8 cellular contexts compared by ENCODE assay signal in the genomic region with DNA sequence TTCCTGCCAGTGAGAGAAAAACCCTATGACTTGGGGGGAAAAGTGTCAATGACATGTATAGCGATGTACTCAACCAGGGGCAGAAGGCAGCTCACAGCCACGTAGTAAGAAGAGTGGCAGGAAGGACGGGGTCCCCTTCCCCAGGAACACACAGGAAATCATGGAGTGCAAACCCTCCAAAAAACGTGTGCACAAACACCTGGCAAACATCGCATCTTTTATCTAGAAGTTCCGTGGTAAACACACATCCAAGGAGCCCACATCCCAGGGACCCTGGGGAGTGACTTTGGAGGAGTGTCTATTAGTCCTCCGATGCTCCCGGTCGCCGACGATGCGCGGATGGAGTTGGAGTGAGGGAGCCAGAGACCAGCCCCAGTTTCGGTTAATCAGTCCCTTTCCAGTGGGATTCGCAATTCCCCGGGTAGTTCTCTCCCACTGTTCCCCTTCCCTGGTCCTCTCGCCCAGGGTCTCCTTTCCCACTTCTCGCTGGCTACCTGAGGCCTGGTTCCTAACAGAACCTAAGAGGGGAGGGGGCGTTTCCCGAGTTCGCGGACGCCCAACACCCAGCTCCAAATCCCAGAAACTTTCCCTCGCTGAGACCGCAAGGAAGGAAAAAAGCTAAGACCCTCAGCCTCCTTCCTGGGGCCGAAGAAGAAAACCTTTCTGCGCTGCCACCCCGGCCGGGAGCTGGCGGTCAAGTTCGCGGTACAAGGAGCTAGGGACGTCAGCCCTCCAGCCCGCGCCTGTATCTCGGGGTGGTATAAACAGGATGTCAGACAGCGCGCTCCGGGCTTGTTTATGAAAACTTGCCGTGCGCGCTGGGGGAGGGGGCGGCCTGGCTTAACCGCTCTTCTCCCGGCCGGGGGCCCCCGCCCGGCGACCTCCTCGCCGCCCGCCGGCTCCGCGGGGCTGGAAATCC. TPM values are rescaled to one million over a fixed set of nuclear protein-coding genes. Genes with fewer than 3 reads are reported as not detected.
DNase-seq lines count a peak whose midpoint lies in the region; ATAC-seq and TF ChIP-seq lines count a peak whose summit lies in the region.

No MANE protein-coding gene starts in this region.

- H3K9me1 ChIP-seq in IMR-90 (ENCODE audit: insufficient read depth, low read length) = peaks cover 7% of the 10 kb centered on the region; the same call in 1 of the 2 replicates

- H2BK20ac ChIP-seq in IMR-90 (ENCODE audit: low read depth, low read length) = no peak overlapping the region

- H3K23ac ChIP-seq in IMR-90 (ENCODE audit: low read depth, low read length) = peak overlapping the region; percentile 97

- H2BK5ac ChIP-seq in IMR-90 (ENCODE audit: low read depth, low read length, poor library complexity, severe bottlenecking) = peak overlapping the region; percentile 91

- ATAC-seq in GM21528 (IDR thresholded peaks at IDR 0.05; ENCODE audit: low FRiP score, unreplicated experiment) (peak; percentile 53), IMR-90 (ENCODE audit: low read depth) (peak; percentile 68), body of pancreas (peak; percentile 51)

- TF ChIP-seq CTCF in IMR-90 (conservative IDR thresholded peaks at IDR 0.05; ENCODE audit: low read depth, low read length) (no peak), body of pancreas (IDR thresholded peaks at IDR 0.05) (no peak), spleen (IDR thresholded peaks at IDR 0.05 in 8 of 11, conservative IDR thresholded peaks at IDR 0.05 in 3 of 11) (no peak)

- in situ Hi-C loops in IMR-90 (cut with MboI; ENCODE audit: low sequenced_read_pairs) = no loop called here

- H2BK120ac ChIP-seq in IMR-90 (ENCODE audit: low read depth, low read length) = peak overlapping the region; percentile 16

- peaks cover 17 to 44% of the 10 kb centered on the region in 2 experiments for H3K79me1 ChIP-seq in IMR-90 (ENCODE audit: low read depth in 1 of 2, low read length in 2 of 2)

- POLR2A ChIA-PET in IMR-90 (lab: Charles Lee; ENCODE audit: unreplicated experiment) = interaction anchor here (0.6 kb wide), 1 partner anchor 72 kb away, joined by 3 read pairs; no protein-coding TSS in a partner anchor

- H3K4ac ChIP-seq in IMR-90 (ENCODE audit: low read depth, low read length) = peak overlapping the region; percentile 82

- H4K20me1 ChIP-seq in IMR-90 (ENCODE audit: insufficient read depth, low read length) = peaks cover 45% of the 10 kb centered on the region

- no peaks in the 10 kb centered on the region for H3K36me3 ChIP-seq in IMR-90 (ENCODE audit: control insufficient read depth, insufficient read depth, low read length)
- no peaks in the 10 kb centered on the region for H3K36me3 ChIP-seq in body of pancreas (replicated peaks in 1 of 2; ENCODE audit: insufficient read depth in 1 of 2, low read depth in 2 of 2)
- no peaks in the 10 kb centered on the region for H3K36me3 ChIP-seq in iPS-20b (ENCODE audit: insufficient read depth, low read depth, low read length)
- H3K36me3 ChIP-seq in spleen = no peaks in the 10 kb centered on the region

- H4K91ac ChIP-seq in IMR-90 (ENCODE audit: insufficient read depth, low read depth, low read length) = peak overlapping the region; percentile 9; the same call in 1 of the 2 replicates

- H2AK5ac ChIP-seq in IMR-90 (ENCODE audit: low read depth, low read length) = peak overlapping the region; percentile 90

- DNase-seq in DMS53 (lab: John Stamatoyannopoulos, UW) (peak; percentile 88), IMR-90 (peak; percentile 76), UCSD-AML1 (lab: John Stamatoyannopoulos, UW; ENCODE audit: unreplicated experiment) (peak; percentile 65), body of pancreas (peak; percentile 64 to 70 (median 68)), spleen (peak; percentile 95), NCI-H128 (lab: John Stamatoyannopoulos, UW; ENCODE audit: unreplicated experiment) (no peak)

- H3K18ac ChIP-seq in IMR-90 (ENCODE audit: low read depth, low read length) = peak overlapping the region; percentile 30; the same call in 1 of the 2 replicates

- H3K4me1 ChIP-seq in IMR-90 (ENCODE audit: control insufficient read depth, insufficient read depth, low read length) = peaks cover 2% of the 10 kb centered on the region; the same call in 1 of the 2 replicates
- H3K4me1 ChIP-seq in body of pancreas = peaks cover 37% of the 10 kb centered on the region
- H3K4me1 ChIP-seq in iPS-20b (ENCODE audit: insufficient read depth, low read length) = peaks cover 14% of the 10 kb centered on the region
- peaks cover 37 to 67% (median 55%) of the 10 kb centered on the region in 6 donors for H3K4me1 ChIP-seq in spleen

- peak overlapping the region; percentile 97 for H2AFZ ChIP-seq in IMR-90 (replicated peaks; ENCODE audit: low read length, poor library complexity)

- intact Hi-C loops in IMR-90 (cut with micrococcal nuclease) (loop anchor here (2.0 to 5.0 kb wide), 7 partner anchors 17 to 133 kb away; no protein-coding TSS in a partner anchor), body of pancreas (cut with DNase I) (no loop called here), spleen (cut with DNase I; ENCODE audit: low total_unique reads) (loop anchor here (10.0 kb wide), 2 partner anchors 51 to 101 kb away; no protein-coding TSS in a partner anchor)

- no peak overlapping the region for H4K5ac ChIP-seq in IMR-90 (ENCODE audit: low read depth, low read length)

- H2BK15ac ChIP-seq in IMR-90 (ENCODE audit: low read depth, low read length) = no peak overlapping the region; the same call in 2 of the 3 replicates

- TF ChIP-seq POLR2A in IMR-90 (IDR thresholded peaks at IDR 0.05; ENCODE audit: low read depth, low read length) = no peak
- peak in 1 of 3 donors; percentile 40 for TF ChIP-seq POLR2A in body of pancreas (IDR thresholded peaks at IDR 0.05)
- peak in 1 of 3 donors; percentile 60 for TF ChIP-seq POLR2A in spleen (IDR thresholded peaks at IDR 0.05)

- BruUV-seq in IMR-90 (replicated peaks; lab: Mats Ljungman, UMichigan) = no TSS peak

- H3K27me3 ChIP-seq in IMR-90 (ENCODE audit: control insufficient read depth, insufficient read depth, low read length) (no peaks in the 10 kb centered on the region), body of pancreas (no peaks in the 10 kb centered on the region), iPS-20b (ENCODE audit: insufficient read depth, low read length) (peaks cover 40% of the 10 kb centered on the region), spleen (replicated peaks in 1 of 7) (no peaks in the 10 kb centered on the region)

- peak overlapping the region; percentile 11 to 13; a peak in 1 of 4 replicates for H4K8ac ChIP-seq in IMR-90 (ENCODE audit: low read depth in 2 of 2, low read length in 2 of 2)

- CTCF ChIA-PET in IMR-90 (lab: Yijun Ruan, JAX) = interaction anchor here (0.6 kb wide), 1 partner anchor 1112 kb away, joined by 3 read pairs; no protein-coding TSS in a partner anchor

- 2% methylated on average over 10 of the region's 55 CpGs; no CpG with 5 or more reads in 1 of the 2 experiments for WGBS in IMR-90 (ENCODE audit: extremely low coverage in 2 of 2, insufficient read length in 1 of 2), 2 experiments
- 0 to 1% methylated on average over 14 to 48 of the region's 55 CpGs for WGBS in body of pancreas, 2 donors
- WGBS in spleen, 5 donors = 0 to 1% (median 1%) methylated on average over 29 to 55 of the region's 55 CpGs

- dilution Hi-C loops in IMR-90 (cut with HindIII; ENCODE audit: low sequenced_read_pairs, unreplicated experiment) = no loop called here

- peak overlapping the region; percentile 69 for H3K9ac ChIP-seq in IMR-90 (ENCODE audit: low read depth, low read length)
- peak overlapping the region; percentile 66; the same call in 1 of the 2 replicates for H3K9ac ChIP-seq in iPS-20b (ENCODE audit: low read depth, low read length)

- TF ChIP-seq RAD21 in IMR-90 (IDR thresholded peaks at IDR 0.05; ENCODE audit: low read length) = peak; percentile 12; the same call in 1 of the 2 replicates

- peak overlapping the region; percentile 96 for H3K14ac ChIP-seq in IMR-90 (replicated peaks; ENCODE audit: low read depth, low read length)

- H3K4me3 ChIP-seq in IMR-90 (ENCODE audit: insufficient read depth, low read depth, low read length) (peak overlapping the region; percentile 91), body of pancreas (peak overlapping the region; percentile 72 to 78), iPS-20b (ENCODE audit: low read length) (peak overlapping the region; percentile 96), spleen (peak overlapping the region; percentile 67 to 92 (median 82))

- H3K27ac ChIP-seq in IMR-90 (ENCODE audit: insufficient read depth, low read length) (peak overlapping the region; percentile 89), body of pancreas (peak overlapping the region; percentile 88 to 97 (median 94)), iPS-20b (ENCODE audit: low read length) (no peak overlapping the region), spleen (peak overlapping the region; percentile 94 to 100 (median 98))

- peak overlapping the region; percentile 56 for H3K56ac ChIP-seq in IMR-90 (ENCODE audit: extremely low read depth, insufficient read depth, low read length)

- H3K9me3 ChIP-seq in IMR-90 (ENCODE audit: control insufficient read depth, insufficient read depth, low read length) = no peaks in the 10 kb centered on the region
- H3K9me3 ChIP-seq in body of pancreas = no peaks in the 10 kb centered on the region
- H3K9me3 ChIP-seq in iPS-20b (ENCODE audit: insufficient read depth, low read depth, low read length) = no peaks in the 10 kb centered on the region
- no peaks in the 10 kb centered on the region for H3K9me3 ChIP-seq in spleen

- peak overlapping the region; percentile 96 for H2AK9ac ChIP-seq in IMR-90 (replicated peaks; ENCODE audit: low read depth, low read length, poor library complexity)

- peak overlapping the region; percentile 98 for H3K4me2 ChIP-seq in IMR-90 (ENCODE audit: low read depth, low read length)

TF ChIP-seq in IMR-90, 13 proteins besides CTCF, POLR2A, EP300 and RAD21:
- no peak for TF ChIP-seq SMC3 (IDR thresholded peaks at IDR 0.05; ENCODE audit: low read depth, low read length)
- TF ChIP-seq MAZ (IDR thresholded peaks at IDR 0.05; ENCODE audit: borderline replicate concordance, low read depth, low read length) = peak; percentile 65; the same call in 1 of the 2 replicates
- TF ChIP-seq CHD1 (IDR thresholded peaks at IDR 0.05; ENCODE audit: low read depth, low read length) = 0 out of 2 replicates have a peak, but pooled peaks have one; percentile 73
- TF ChIP-seq MXI1 (IDR thresholded peaks at IDR 0.05; ENCODE audit: borderline replicate concordance, low read depth, low read length) = peak; percentile 11; the same call in 1 of the 2 replicates
- no peak for TF ChIP-seq MAFK (IDR thresholded peaks at IDR 0.05; ENCODE audit: low read depth, low read length)

RNA-seq across cellular contexts. Expression of gene JAK1, which starts 0.9 kb away (rescaled TPM):
- total RNA-seq in IMR-90 (2012; rRNA removed) (101 and 103 TPM in 2 replicates), body of pancreas (100 to 1,000 TPM; 106 to 136 TPM), spleen (100 to 1,000 TPM; 199 to 270 (median 212) TPM)
- polyA plus RNA-seq in IMR-90 (2012; rRNA removed) (61.6 and 76.9 TPM in 2 replicates), spleen (10 to 100 TPM; 46.6 to 66.0 (median 47.5) TPM)
- polyA plus RNA-seq in IMR-90 (2012; cell fraction: cytosol; rRNA removed) = 27.1 and 56.2 TPM in 2 replicates
- polyA plus RNA-seq in IMR-90 (2012; cell fraction: nucleus; rRNA removed; ENCODE audit: low replicate concordance) = 24.6 and 68.2 TPM in 2 replicates
